In genomic region chr20:1964659-1965405, GRCh38 we compare ENCODE assay signal across 10 cellular contexts. TPM values are rescaled to one million over a fixed set of nuclear protein-coding genes. Genes with fewer than 3 reads are reported as not detected.
A peak's percentile ranks its signal among the peaks of the same experiment; 100 is the strongest.
DNase-seq lines count a peak whose midpoint lies in the region; ATAC-seq and TF ChIP-seq lines count a peak whose summit lies in the region.
"Had no signal": no experiment of that assay in that cellular context is flagged by ENCODE, and none has a peak within 500 bp of the region (broad histone marks: within the 10 kb centered on the region; RNA-seq: fewer than 3 reads in every experiment).

No MANE protein-coding gene starts in this region.

- DNase-seq in AG09319 (ENCODE audit: extremely low read depth, low read depth) (no peak), HFFc6 (no peak), mesenteric fat pad (ENCODE audit: low spot score) (peak; percentile 4), LoVo (ENCODE audit: low spot score) (no peak), cerebellar nuclear complex (lab: John Stamatoyannopoulos, UW) (no peak)
- peak; percentile 33 for DNase-seq in activated naive CD4-positive, alpha-beta T cell treated with anti-CD3 and anti-CD28 coated beads, Interleukin-2, amount 50 U/mL, for 16 hours
- DNase-seq in stimulated activated naive CD4-positive, alpha-beta T cell treated with Interleukin-2 at 50 U/mL for 16 hours (lab: John Stamatoyannopoulos, UW), result no peak
- DNase-seq: SHP77 treated with DMSO at 0.1 percent for 48 hours had no signal

- H3K27me3 Mint-ChIP-seq in HFFc6 (ENCODE audit: insufficient read depth), result peaks cover 40% of the 10 kb centered on the region

- no peaks in the 10 kb centered on the region for H3K9me3 Mint-ChIP-seq in HFFc6

- peak; percentile 21 for TF ChIP-seq CTCF in AG09319 (IDR thresholded peaks at IDR 0.05; ENCODE audit: low read depth, low read length)
- no peak for TF ChIP-seq CTCF in HFFc6 (IDR thresholded peaks at IDR 0.05)

- H3K4me1 Mint-ChIP-seq in HFFc6 (ENCODE audit: low read depth), result peaks cover 21% of the 10 kb centered on the region

- no peak overlapping the region for H3K27ac Mint-ChIP-seq in HFFc6

- ATAC-seq in GM21447 (IDR thresholded peaks at IDR 0.05; ENCODE audit: unreplicated experiment), result no peak

- H3K4me3 Mint-ChIP-seq in HFFc6, result peak overlapping the region; percentile 79

- no peaks in the 10 kb centered on the region for H3K36me3 Mint-ChIP-seq in HFFc6 (ENCODE audit: low read depth)

RNA-seq across cellular contexts. Expression of gene PDYN, which starts 29.0 kb away (rescaled TPM):
- not detected for total RNA-seq in HFFc6 (2021; fragmentation: NEBNext Ultra II Directional; extraction: Animal tissue kit (Norgen Biotek cat#: 25700))
- not detected for total RNA-seq in mesenteric fat pad
- total RNA-seq: pulmonary artery endothelial cell had no signal

Comparison
In these comparisons a context has a peak if more than half of its experiments do, and no peak if none do; other contexts are left out.
1. DNase-seq: peak in activated naive CD4-positive, alpha-beta T cell treated with anti-CD3 and anti-CD28 coated beads, Interleukin-2, amount 50 U/mL, for 16 hours (single experiment) and mesenteric fat pad (single experiment); none in AG09319 (single experiment), HFFc6 (single experiment), stimulated activated naive CD4-positive, alpha-beta T cell treated with Interleukin-2 at 50 U/mL for 16 hours (single experiment), LoVo (single experiment) and cerebellar nuclear complex (0 of 2).